Comparison of ENCODE assay signal across 18 cellular contexts in genomic region chr4:186586190-186586589, GRCh38. TPM values are rescaled to one million over a fixed set of nuclear protein-coding genes. Genes with fewer than 3 reads are reported as not detected.
A peak's percentile ranks its signal among the peaks of the same experiment; 100 is the strongest.
DNase-seq lines count a peak whose midpoint lies in the region; ATAC-seq and TF ChIP-seq lines count a peak whose summit lies in the region.
"Had no signal": no experiment of that assay in that cellular context is flagged by ENCODE, and none has a peak within 500 bp of the region (broad histone marks: within the 10 kb centered on the region; RNA-seq: fewer than 3 reads in every experiment).

No MANE protein-coding gene starts in this region.

- intact Hi-C loops in MCF 10A (cut with micrococcal nuclease) = no loop called here
- intact Hi-C loops in breast epithelium (cut with DNase I; ENCODE audit: low total_unique reads) = no loop called here
- intact Hi-C loops in left ventricle myocardium inferior (cut with micrococcal nuclease) = no loop called here

- no TSS peak for BruUV-seq in MCF 10A (replicated peaks; lab: Mats Ljungman, UMichigan)

- H3K27ac ChIP-seq in breast epithelium (no peak overlapping the region), left ventricle myocardium inferior (replicated peaks) (peak overlapping the region; percentile 39)
- H3K27ac ChIP-seq: RWPE1 had no signal

- CTCF ChIA-PET in MCF 10A (lab: Yijun Ruan, JAX) = interaction anchor here (0.7 to 12.6 kb wide), 7 partner anchors 12 to 288 kb away, joined by 3 to 204 read pairs (median 7); no protein-coding TSS in a partner anchor

- TF ChIP-seq CTCF in MCF 10A (IDR thresholded peaks at IDR 0.05; ENCODE audit: unreplicated experiment) (no peak), breast epithelium (IDR thresholded peaks at IDR 0.05) (no peak), left ventricle myocardium inferior (IDR thresholded peaks at IDR 0.05; ENCODE audit: borderline replicate concordance) (no peak), osteocyte (IDR thresholded peaks at IDR 0.05) (no peak)

- H3K9me3 Mint-ChIP-seq in MCF 10A (ENCODE audit: unreplicated experiment) (no peaks in the 10 kb centered on the region), osteocyte (ENCODE audit: unreplicated experiment) (no peaks in the 10 kb centered on the region)
- H3K9me3 Mint-ChIP-seq: CD4-positive, alpha-beta T cell had no signal

- H3K4me3 ChIP-seq in breast epithelium (no peak overlapping the region), left ventricle myocardium inferior (no peak overlapping the region)

- DNase-seq in MCF 10A (ENCODE audit: unreplicated experiment) (no peak), breast epithelium (ENCODE audit: low spot score in 2 of 2) (no peak), astrocyte of the hippocampus (ENCODE audit: low read depth, low spot score) (peak; percentile 34), left ventricle myocardium inferior (no peak), osteocyte (ENCODE audit: extremely low spot score, unreplicated experiment) (no peak), EL (no peak), NCI-H2196 (lab: John Stamatoyannopoulos, UW; ENCODE audit: unreplicated experiment) (no peak), left lobe of liver (ENCODE audit: low spot score) (no peak)
- DNase-seq: 8988T; BE2C; CD4-positive, alpha-beta T cell; H7; Karpas-422; NCI-H1105 treated with DMSO at 0.1 percent for 48 hours; NCI-H187; NCI-H69; PC-3 had no signal

- H3K9me3 ChIP-seq in breast epithelium = no peaks in the 10 kb centered on the region
- H3K9me3 ChIP-seq in left ventricle myocardium inferior (replicated peaks) = peaks cover 16% of the 10 kb centered on the region
- H3K9me3 ChIP-seq: BE2C had no signal

- H3K36me3 ChIP-seq in breast epithelium = no peaks in the 10 kb centered on the region
- peaks cover 24% of the 10 kb centered on the region for H3K36me3 ChIP-seq in left ventricle myocardium inferior
- H3K36me3 ChIP-seq: BE2C had no signal

- H3K4me1 Mint-ChIP-seq in MCF 10A (ENCODE audit: insufficient read depth, unreplicated experiment) (no peaks in the 10 kb centered on the region), osteocyte (ENCODE audit: unreplicated experiment) (peaks cover 22% of the 10 kb centered on the region)

- no peak for TF ChIP-seq POLR2A in breast epithelium (IDR thresholded peaks at IDR 0.05)

- peaks cover 65% of the 10 kb centered on the region for H3K36me3 Mint-ChIP-seq in MCF 10A (ENCODE audit: insufficient read depth, unreplicated experiment)
- H3K36me3 Mint-ChIP-seq in osteocyte (ENCODE audit: unreplicated experiment) = peaks cover 53% of the 10 kb centered on the region

- H3K27ac Mint-ChIP-seq in MCF 10A (ENCODE audit: low read depth, unreplicated experiment) = peak overlapping the region; percentile 70
- peak overlapping the region; percentile 74 for H3K27ac Mint-ChIP-seq in osteocyte (ENCODE audit: unreplicated experiment)
- H3K27ac Mint-ChIP-seq: CD4-positive, alpha-beta T cell had no signal

- H3K27me3 ChIP-seq in breast epithelium (no peaks in the 10 kb centered on the region), left ventricle myocardium inferior (ENCODE audit: low read depth) (no peaks in the 10 kb centered on the region)

- POLR2A ChIA-PET in MCF 10A (lab: Yijun Ruan, JAX) = interaction anchor here (1.7 kb wide), 1 partner anchor 114 kb away, joined by 7 read pairs; no protein-coding TSS in a partner anchor

- no peaks in the 10 kb centered on the region for H3K4me1 ChIP-seq in breast epithelium
- peaks cover 17% of the 10 kb centered on the region for H3K4me1 ChIP-seq in left ventricle myocardium inferior
- H3K4me1 ChIP-seq: BE2C had no signal

- H3K27me3 Mint-ChIP-seq in MCF 10A (ENCODE audit: insufficient read depth, unreplicated experiment) (no peaks in the 10 kb centered on the region), osteocyte (ENCODE audit: unreplicated experiment) (no peaks in the 10 kb centered on the region)

- ATAC-seq in left lobe of liver = no peak
- ATAC-seq: PC-3 had no signal

- no peak overlapping the region for H3K4me3 Mint-ChIP-seq in MCF 10A (ENCODE audit: unreplicated experiment)
- H3K4me3 Mint-ChIP-seq in osteocyte (ENCODE audit: unreplicated experiment) = peak overlapping the region; percentile 11
- H3K4me3 Mint-ChIP-seq: CD4-positive, alpha-beta T cell had no signal

RNA-seq across cellular contexts. Expression of gene MTNR1A, which starts 30.8 kb away (rescaled TPM):
- total RNA-seq in MCF 10A (2022) = 0.25 TPM in 1 of 2 replicates, not detected in the other
- not detected for total RNA-seq in breast epithelium
- not detected for total RNA-seq in left ventricle myocardium inferior
- not detected in 2 replicates for total RNA-seq in osteocyte
- total RNA-seq in left lobe of liver = not detected
- total RNA-seq: CD4-positive, alpha-beta T cell; PC-3 had no signal
